Comparison of ENCODE assay signal across 9 cellular contexts in genomic region chr3:176906046-176906905, GRCh38.
DNase-seq lines count a peak whose midpoint lies in the region; ATAC-seq and TF ChIP-seq lines count a peak whose summit lies in the region.
"Had no signal": no experiment of that assay in that cellular context is flagged by ENCODE, and none has a peak within 500 bp of the region (broad histone marks: within the 10 kb centered on the region; RNA-seq: fewer than 3 reads in every experiment).

No MANE protein-coding gene starts in this region.

- no peaks in the 10 kb centered on the region for H3K27me3 Mint-ChIP-seq in Calu3 (ENCODE audit: unreplicated experiment)

- H3K4me3 ChIP-seq in astrocyte of the spinal cord (ENCODE audit: low read depth, low read length) = no peak overlapping the region

- TF ChIP-seq CTCF in Calu3 (IDR thresholded peaks at IDR 0.05; ENCODE audit: unreplicated experiment) (no peak), astrocyte of the spinal cord (IDR thresholded peaks at IDR 0.05; ENCODE audit: low read depth, low read length) (no peak)

- H3K36me3 Mint-ChIP-seq in Calu3 (ENCODE audit: insufficient read depth, unreplicated experiment) = no peaks in the 10 kb centered on the region

- no peaks in the 10 kb centered on the region for H3K9me3 Mint-ChIP-seq in Calu3 (ENCODE audit: low read depth, unreplicated experiment)

- intact Hi-C loops in Calu3 (cut with micrococcal nuclease; ENCODE audit: unreplicated experiment) = no loop called here
- intact Hi-C loops in posterior vena cava (cut with DNase I) = no loop called here

- no TSS peak for BruUV-seq in Calu3 (replicated peaks; lab: Mats Ljungman, UMichigan)

- in situ Hi-C loops in astrocyte of the spinal cord (cut with HindIII; ENCODE audit: low sequenced_read_pairs) = no loop called here

- H3K4me3 Mint-ChIP-seq in Calu3 (ENCODE audit: low read depth, unreplicated experiment) = no peak overlapping the region

- no peak overlapping the region for H3K27ac Mint-ChIP-seq in Calu3 (ENCODE audit: unreplicated experiment)

- H3K4me1 Mint-ChIP-seq in Calu3 (ENCODE audit: low read depth, unreplicated experiment) = peaks cover 9% of the 10 kb centered on the region

- ATAC-seq in GM18858 (IDR thresholded peaks at IDR 0.05; ENCODE audit: unreplicated experiment) = no peak
- no peak for ATAC-seq in HG03095 (IDR thresholded peaks at IDR 0.05; ENCODE audit: unreplicated experiment)

- peak; percentile 39 for DNase-seq in Calu3
- DNase-seq in NCI-H146 (lab: John Stamatoyannopoulos, UW) = peak; percentile 85
- peak; percentile 85 for DNase-seq in astrocyte of the spinal cord (ENCODE audit: low read depth, low spot score)
- peak; percentile 52 for DNase-seq in kidney glomerular epithelial cell (lab: John Stamatoyannopoulos, UW)
- no peak for DNase-seq in SIG-M5 (lab: John Stamatoyannopoulos, UW)
- DNase-seq in posterior vena cava (ENCODE audit: low spot score) = no peak
- DNase-seq: activated naive CD4-positive, alpha-beta T cell treated with Interleukin-2 at 50 U/mL for 16 hours had no signal

- CTCF ChIA-PET in Calu3 (lab: Charles Lee) = interaction anchor here (0.6 kb wide), 1 partner anchor 440 kb away, joined by 3 read pairs; no protein-coding TSS in a partner anchor

Comparison
In these comparisons a context has a peak if more than half of its experiments do, and no peak if none do; other contexts are left out.
1. DNase-seq: peak in Calu3 (single experiment), NCI-H146 (single experiment), astrocyte of the spinal cord (single experiment) and kidney glomerular epithelial cell (single experiment); none in SIG-M5 (single experiment) and posterior vena cava (single experiment).